Comparison of ENCODE assay signal across 41 cellular contexts in genomic region chr2:5950736-5951135, GRCh38.
"Had no signal": no experiment of that assay in that cellular context is flagged by ENCODE, and none has a peak within 500 bp of the region (broad histone marks: within the 10 kb centered on the region; RNA-seq: fewer than 3 reads in every experiment).

No MANE protein-coding gene starts in this region.

- H3K4me3 ChIP-seq: adrenal gland, ascending aorta, body of pancreas, breast epithelium, cardiac muscle cell had no signal

- DNase-seq: activated effector memory CD4-positive, alpha-beta T cell treated with anti-CD3 and anti-CD28 coated beads, Interleukin-2, amount 50 U/mL, for 16 hours; activated effector memory CD4-positive, alpha-beta T cell treated with Interleukin-2 at 50 U/mL for 16 hours; activated gamma-delta T cell; activated gamma-delta T cell treated with Interleukin-2 at 50 U/mL for 16 hours; activated naive CD4-positive, alpha-beta T cell; activated naive CD4-positive, alpha-beta T cell treated with anti-CD3 and anti-CD28 coated beads for 36 hours; activated naive CD4-positive, alpha-beta T cell treated with anti-CD3 and anti-CD28 coated beads, Interleukin-2, amount 10 ng/mL, durations not matched to agents 7 days and 5 days; activated naive CD4-positive, alpha-beta T cell treated with anti-CD3 and anti-CD28 coated beads, Interleukin-2, amount 50 U/mL, for 16 hours; activated naive CD4-positive, alpha-beta T cell treated with Interleukin-2 at 50 U/mL for 16 hours; activated naive CD8-positive, alpha-beta T cell treated with anti-CD3 and anti-CD28 coated beads for 36 hours; activated naive CD8-positive, alpha-beta T cell treated with anti-CD3 and anti-CD28 coated beads, Interleukin-2, amount 10 ng/mL, durations not matched to agents 7 days and 5 days; activated naive CD8-positive, alpha-beta T cell treated with anti-CD3 and anti-CD28 coated beads, Interleukin-2, amount 50 U/mL, for 24 hours; activated T-cell treated with anti-CD3 and anti-CD28 coated beads for 4 hours; activated T-cell treated with anti-CD3 and anti-CD28 coated beads, Interleukin-2, amount 50 U/mL, for 1 hour; activated T-cell treated with anti-CD3 and anti-CD28 coated beads, Interleukin-2, amount 50 U/mL, for 24 hours; activated T-cell treated with anti-CD3 and anti-CD28 coated beads, Interleukin-2, amount 50 U/mL, for 4 hours; activated T-cell treated with anti-CD3 and anti-CD28 coated beads, Interleukin-2, amount 50 U/mL, for 48 hours; activated T-cell treated with anti-CD3 and anti-CD28 coated beads, Interleukin-2, amount 50 U/mL, for 72 hours; adrenal gland; amniotic stem cell; amygdala; anterior cingulate cortex; aorta; body of pancreas; brain microvascular endothelial cell; caudate nucleus; central memory CD4-positive, alpha-beta T cell; cerebellar nuclear complex had no signal

- H3K4me3 Mint-ChIP-seq: activated naive CD4-positive, alpha-beta T cell treated with anti-CD3 and anti-CD28 coated beads for 36 hours; activated naive CD4-positive, alpha-beta T cell treated with anti-CD3 and anti-CD28 coated beads, Interleukin-2, amount 10 ng/mL, durations not matched to agents 7 days and 5 days; activated naive CD4-positive, alpha-beta T cell treated with anti-CD3 and anti-CD28 coated beads, Interleukin-2, amount 50 U/mL, for 24 hours; activated naive CD8-positive, alpha-beta T cell; activated naive CD8-positive, alpha-beta T cell treated with anti-CD3 and anti-CD28 coated beads for 36 hours; activated naive CD8-positive, alpha-beta T cell treated with anti-CD3 and anti-CD28 coated beads, Interleukin-2, amount 10 ng/mL, durations not matched to agents 7 days and 5 days; activated naive CD8-positive, alpha-beta T cell treated with anti-CD3 and anti-CD28 coated beads, Interleukin-2, amount 50 U/mL, for 24 hours; activated T-cell treated with anti-CD3 and anti-CD28 coated beads, Interleukin-2, amount 50 U/mL, for 24 hours; activated T-cell treated with anti-CD3 and anti-CD28 coated beads, Interleukin-2, amount 50 U/mL, for 4 hours; activated T-cell treated with anti-CD3 and anti-CD28 coated beads, Interleukin-2, amount 50 U/mL, for 72 hours; activated T-helper 1 cell treated with anti-CD3 and anti-CD28 coated beads, Interleukin-12 subunit alpha, Interleukin-12 subunit beta, Interleukin-2, Interleukin-4 antibody, amounts not matched to agents 30 ng/mL and 10 ng/mL and 1 ng/mL, durations not matched to agents 14 hours and 24 hours and 36 hours; activated T-helper 17 cell treated with anti-CD3 and anti-CD28 coated beads, Interleukin-2, amount 50 U/mL, for 72 hours; brain; central memory CD8-positive, alpha-beta T cell had no signal

- H3K27me3 Mint-ChIP-seq: activated naive CD4-positive, alpha-beta T cell treated with anti-CD3 and anti-CD28 coated beads, Interleukin-2, amount 10 ng/mL, durations not matched to agents 7 days and 5 days; activated naive CD4-positive, alpha-beta T cell treated with anti-CD3 and anti-CD28 coated beads, Interleukin-2, amount 50 U/mL, for 24 hours; activated naive CD8-positive, alpha-beta T cell; activated naive CD8-positive, alpha-beta T cell treated with anti-CD3 and anti-CD28 coated beads for 36 hours; activated naive CD8-positive, alpha-beta T cell treated with anti-CD3 and anti-CD28 coated beads, Interleukin-2, amount 10 ng/mL, durations not matched to agents 7 days and 5 days; activated T-cell treated with anti-CD3 and anti-CD28 coated beads, Interleukin-2, amount 50 U/mL, for 24 hours; activated T-helper 17 cell treated with anti-CD3 and anti-CD28 coated beads, Interleukin-2, amount 50 U/mL, for 72 hours; brain; central memory CD8-positive, alpha-beta T cell had no signal

- H3K4me1 ChIP-seq: adrenal gland, ascending aorta, body of pancreas, breast epithelium had no signal

- H3K4me1 Mint-ChIP-seq: activated naive CD4-positive, alpha-beta T cell treated with anti-CD3 and anti-CD28 coated beads, Interleukin-2, amount 10 ng/mL, durations not matched to agents 7 days and 5 days; activated naive CD4-positive, alpha-beta T cell treated with anti-CD3 and anti-CD28 coated beads, Interleukin-2, amount 50 U/mL, for 24 hours; activated naive CD8-positive, alpha-beta T cell treated with anti-CD3 and anti-CD28 coated beads for 36 hours; activated naive CD8-positive, alpha-beta T cell treated with anti-CD3 and anti-CD28 coated beads, Interleukin-2, amount 10 ng/mL, durations not matched to agents 7 days and 5 days; activated naive CD8-positive, alpha-beta T cell treated with anti-CD3 and anti-CD28 coated beads, Interleukin-2, amount 50 U/mL, for 24 hours; activated T-helper 17 cell treated with anti-CD3 and anti-CD28 coated beads, Interleukin-2, amount 50 U/mL, for 72 hours; central memory CD8-positive, alpha-beta T cell had no signal

- H3K36me3 ChIP-seq: adrenal gland, ascending aorta, brain microvascular endothelial cell, breast epithelium, cardiac muscle cell had no signal

- H3K9me3 ChIP-seq: adrenal gland, ascending aorta, body of pancreas, breast epithelium had no signal

- H3K36me3 Mint-ChIP-seq: activated naive CD4-positive, alpha-beta T cell treated with anti-CD3 and anti-CD28 coated beads, Interleukin-2, amount 10 ng/mL, durations not matched to agents 7 days and 5 days; activated naive CD4-positive, alpha-beta T cell treated with anti-CD3 and anti-CD28 coated beads, Interleukin-2, amount 50 U/mL, for 24 hours; activated naive CD8-positive, alpha-beta T cell; activated naive CD8-positive, alpha-beta T cell treated with anti-CD3 and anti-CD28 coated beads for 36 hours; activated naive CD8-positive, alpha-beta T cell treated with anti-CD3 and anti-CD28 coated beads, Interleukin-2, amount 10 ng/mL, durations not matched to agents 7 days and 5 days; brain had no signal

- FAIRE-seq: astrocyte, bronchial epithelial cell had no signal

- H3K27ac ChIP-seq: adrenal gland, ascending aorta, body of pancreas, brain microvascular endothelial cell, breast epithelium, cardiac muscle cell had no signal

- H3K27me3 ChIP-seq: adrenal gland, ascending aorta, body of pancreas, brain microvascular endothelial cell, breast epithelium, cardiac muscle cell had no signal

- H3K27ac Mint-ChIP-seq: activated naive CD4-positive, alpha-beta T cell treated with anti-CD3 and anti-CD28 coated beads for 36 hours; activated naive CD4-positive, alpha-beta T cell treated with anti-CD3 and anti-CD28 coated beads, Interleukin-2, amount 10 ng/mL, durations not matched to agents 7 days and 5 days; activated naive CD4-positive, alpha-beta T cell treated with anti-CD3 and anti-CD28 coated beads, Interleukin-2, amount 50 U/mL, for 24 hours; activated naive CD4-positive, alpha-beta T cell treated with anti-CD3 and anti-CD28 coated beads, Interleukin-2, amount 50 U/mL, for 72 hours; activated naive CD8-positive, alpha-beta T cell; activated naive CD8-positive, alpha-beta T cell treated with anti-CD3 and anti-CD28 coated beads for 36 hours; activated naive CD8-positive, alpha-beta T cell treated with anti-CD3 and anti-CD28 coated beads, Interleukin-2, amount 10 ng/mL, durations not matched to agents 7 days and 5 days; activated naive CD8-positive, alpha-beta T cell treated with anti-CD3 and anti-CD28 coated beads, Interleukin-2, amount 50 U/mL, for 24 hours; activated T-cell treated with anti-CD3 and anti-CD28 coated beads, Interleukin-2, amount 50 U/mL, for 24 hours; activated T-cell treated with anti-CD3 and anti-CD28 coated beads, Interleukin-2, amount 50 U/mL, for 72 hours; activated T-helper 1 cell treated with anti-CD3 and anti-CD28 coated beads, Interleukin-12 subunit alpha, Interleukin-12 subunit beta, Interleukin-2, Interleukin-4 antibody, amounts not matched to agents 30 ng/mL and 10 ng/mL and 1 ng/mL, durations not matched to agents 14 hours and 24 hours and 36 hours; activated T-helper 17 cell treated with anti-CD3 and anti-CD28 coated beads, Interleukin-2, amount 50 U/mL, for 72 hours; activated T-helper 2 cell treated with anti-CD3 and anti-CD28 coated beads, Interferon-gamma antibody, Interleukin-2, Interleukin-4, amounts not matched to agents 10 μg/mL and 5 μg/mL and 100 μg/mL, durations not matched to agents 14 hours and 24 hours and 36 hours had no signal

- H3K9me3 Mint-ChIP-seq: activated naive CD4-positive, alpha-beta T cell treated with anti-CD3 and anti-CD28 coated beads, Interleukin-2, amount 50 U/mL, for 24 hours; activated naive CD8-positive, alpha-beta T cell treated with anti-CD3 and anti-CD28 coated beads, Interleukin-2, amount 10 ng/mL, durations not matched to agents 7 days and 5 days; activated T-cell treated with anti-CD3 and anti-CD28 coated beads, Interleukin-2, amount 50 U/mL, for 24 hours had no signal

- ATAC-seq: activated naive CD4-positive, alpha-beta T cell treated with anti-CD3 and anti-CD28 coated beads, Interleukin-2, amount 50 U/mL, for 72 hours; activated naive CD8-positive, alpha-beta T cell treated with anti-CD3 and anti-CD28 coated beads, Interleukin-2, amount 50 U/mL, for 24 hours; activated T-cell treated with anti-CD3 and anti-CD28 coated beads, Interleukin-2, amount 50 U/mL, for 4 hours; activated T-cell treated with anti-CD3 and anti-CD28 coated beads, Interleukin-2, amount 50 U/mL, for 72 hours; activated T-helper 17 cell treated with anti-CD3 and anti-CD28 coated beads, Interleukin-2, amount 50 U/mL, for 72 hours; body of pancreas had no signal
